Comparison of ENCODE assay signal across 8 cellular contexts in the genomic region with DNA sequence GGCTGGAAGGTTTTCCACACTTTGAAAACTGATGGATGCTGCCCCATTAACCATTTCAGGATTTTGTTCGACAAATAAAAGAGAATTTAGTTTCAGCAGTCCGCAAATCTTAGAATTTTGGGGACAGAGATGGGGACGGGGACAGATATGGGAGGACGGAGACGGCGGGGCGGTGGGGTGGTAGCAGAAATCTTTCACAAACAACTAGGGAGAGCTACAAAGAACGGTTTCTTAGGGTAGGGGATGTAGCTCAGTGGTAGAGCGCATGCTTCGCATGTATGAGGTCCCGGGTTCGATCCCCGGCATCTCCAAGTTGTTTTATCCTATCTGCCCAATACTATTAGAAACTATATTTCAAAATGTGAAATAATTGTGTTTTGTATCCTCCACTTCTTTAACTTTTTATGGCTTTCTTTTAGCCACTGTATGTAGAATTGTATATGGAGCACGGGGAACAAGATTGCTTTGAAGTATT. TPM values are rescaled to one million over a fixed set of nuclear protein-coding genes. Genes with fewer than 3 reads are reported as not detected.
DNase-seq lines count a peak whose midpoint lies in the region; ATAC-seq and TF ChIP-seq lines count a peak whose summit lies in the region.

No MANE protein-coding gene starts in this region.

- DNase-seq in Caco-2 = peak; percentile 67 to 83
- peak; percentile 75 for DNase-seq in MV-4-11 (lab: John Stamatoyannopoulos, UW)
- DNase-seq in SK-N-DZ (ENCODE audit: low spot score) = peak; percentile 79
- DNase-seq in activated naive CD4-positive, alpha-beta T cell treated with anti-CD3 and anti-CD28 coated beads, Interleukin-2, amount 50 U/mL, for 16 hours = peak; percentile 79
- DNase-seq in heart right ventricle = peak; percentile 68 to 76
- DNase-seq in pons (ENCODE audit: low spot score) = peak; percentile 87
- peak; percentile 77 for DNase-seq in type B pancreatic cell (ENCODE audit: extremely low spot score, unreplicated experiment)

- H3K4me3 Mint-ChIP-seq in Caco-2 (ENCODE audit: unreplicated experiment) (no peak overlapping the region), type B pancreatic cell (no peak overlapping the region)

- WGBS in heart right ventricle, 2 donors = 1% methylated on average over 14 of the region's 14 CpGs

- H3K36me3 Mint-ChIP-seq in Caco-2 (ENCODE audit: insufficient read depth, unreplicated experiment) (peaks cover 12% of the 10 kb centered on the region), type B pancreatic cell (no peaks in the 10 kb centered on the region)

- CTCF ChIA-PET in Caco-2 (lab: Charles Lee) = interaction anchor here (2.4 kb wide), 1 partner anchor 212 kb away, joined by 11 read pairs; no protein-coding TSS in a partner anchor

- intact Hi-C loops in Caco-2 (cut with micrococcal nuclease; ENCODE audit: unreplicated experiment) (loop anchor here (1.0 kb wide), 2 partner anchors 16 to 32 kb away; no protein-coding TSS in a partner anchor), heart right ventricle (cut with DNase I) (loop anchor here in 5 of 10 donors (1.0 to 10.0 kb wide), 4 partner anchors 14 to 922 kb away; a partner anchor contains a TSS)

- ATAC-seq in GM21737 (IDR thresholded peaks at IDR 0.05; ENCODE audit: unreplicated experiment) (peak; percentile 47), heart right ventricle (peak; percentile 70 to 93 (median 86))

- H3K36me3 ChIP-seq in Caco-2 (ENCODE audit: control insufficient read depth, insufficient read depth, low read length) (no peaks in the 10 kb centered on the region), heart right ventricle (no peaks in the 10 kb centered on the region)

- TF ChIP-seq CTCF in Caco-2 (IDR thresholded peaks at IDR 0.05; ENCODE audit: insufficient read depth in 1 of 2, low read depth in 1 of 2, low read length in 1 of 2, severe bottlenecking in 1 of 2, unreplicated experiment in 1 of 2) (no peak), heart right ventricle (IDR thresholded peaks at IDR 0.05) (no peak), type B pancreatic cell (conservative IDR thresholded peaks at IDR 0.05) (no peak)

- H3K4me1 ChIP-seq in Caco-2 (peaks cover 5% of the 10 kb centered on the region; the same call in 1 of the 2 replicates), heart right ventricle (peaks cover 0 to 47% (median 15%) of the 10 kb centered on the region in 9 donors)

- BruUV-seq in Caco-2 (replicated peaks; lab: Mats Ljungman, UMichigan) = no TSS peak

- POLR2A ChIA-PET in Caco-2 (lab: Charles Lee) = interaction anchor here (1.0 to 1.5 kb wide), 2 partner anchors 15 to 268 kb away, joined by 3 read pairs; a partner anchor contains a TSS

- no peaks in the 10 kb centered on the region for H3K27me3 Mint-ChIP-seq in Caco-2 (ENCODE audit: insufficient read depth, unreplicated experiment)
- H3K27me3 Mint-ChIP-seq in type B pancreatic cell = peaks cover 2% of the 10 kb centered on the region

- H3K4me3 ChIP-seq in Caco-2 (ENCODE audit: low read depth, low read length) (peak overlapping the region; percentile 55), heart right ventricle (peak overlapping the region; percentile 30 to 64 (median 58))

- H3K27me3 ChIP-seq in Caco-2 (replicated peaks; ENCODE audit: control insufficient read depth, insufficient read depth, low read length) (no peaks in the 10 kb centered on the region), heart right ventricle (no peaks in the 10 kb centered on the region)

- H3K9me3 ChIP-seq in Caco-2 (no peaks in the 10 kb centered on the region), heart right ventricle (no peaks in the 10 kb centered on the region)

- H3K4me1 Mint-ChIP-seq in Caco-2 (ENCODE audit: low read depth, unreplicated experiment) = peaks cover 8% of the 10 kb centered on the region
- H3K4me1 Mint-ChIP-seq in type B pancreatic cell (ENCODE audit: unreplicated experiment) = peaks cover 10% of the 10 kb centered on the region

- no peaks in the 10 kb centered on the region for H3K9me3 Mint-ChIP-seq in Caco-2 (ENCODE audit: unreplicated experiment)
- H3K9me3 Mint-ChIP-seq in type B pancreatic cell = no peaks in the 10 kb centered on the region

- H3K27ac Mint-ChIP-seq in Caco-2 (ENCODE audit: unreplicated experiment) (no peak overlapping the region), type B pancreatic cell (no peak overlapping the region)

- H3K27ac ChIP-seq in heart right ventricle = peak overlapping the region in 9 of 10 donors; percentile 66 to 87 (median 77)

RNA-seq across cellular contexts. Expression of a gene that starts 15.1 kb away (rescaled TPM):
- total RNA-seq in Caco-2 (2022) (29.6 and 30.8 TPM in 2 replicates), heart right ventricle (10 to 100 TPM; 22.8 to 35.0 (median 29.8) TPM), type B pancreatic cell (ENCODE audit: low replicate concordance) (31.7 and 37.6 TPM in 2 replicates)
- 128 and 134 TPM in 2 replicates for polyA plus RNA-seq in SK-N-DZ (2014; cell fraction: cytosol; rRNA removed)
- 60.1 and 87.1 TPM in 2 replicates for polyA plus RNA-seq in SK-N-DZ (2014; cell fraction: nucleus; rRNA removed)
- polyA plus RNA-seq in heart right ventricle = 10 to 100 TPM in 1 of 2 donors, 1 to 10 TPM in 1; 8.2 to 31.4 TPM

RNA-seq across cellular contexts. Expression of a gene that starts 43.5 kb away (rescaled TPM):
- total RNA-seq in Caco-2 (2022) = 15.1 and 17.0 TPM in 2 replicates
- 24.2 and 28.6 TPM in 2 replicates for polyA plus RNA-seq in SK-N-DZ (2014; cell fraction: cytosol; rRNA removed)
- polyA plus RNA-seq in SK-N-DZ (2014; cell fraction: nucleus; rRNA removed) = 17.9 and 18.7 TPM in 2 replicates
- 10 to 100 TPM in 1 of 10 donors, 1 to 10 TPM in 9; 5.8 to 10.2 (median 7.4) TPM for total RNA-seq in heart right ventricle
- polyA plus RNA-seq in heart right ventricle = 10 to 100 TPM in 1 of 2 donors, 1 to 10 TPM in 1; 6.6 to 11.7 TPM
- 21.4 and 23.9 TPM in 2 replicates for total RNA-seq in type B pancreatic cell (ENCODE audit: low replicate concordance)

RNA-seq across cellular contexts. Expression of a gene that starts 53.2 kb away (rescaled TPM):
- total RNA-seq in Caco-2 (2022) (7.3 and 8.3 TPM in 2 replicates), heart right ventricle (not detected), type B pancreatic cell (ENCODE audit: low replicate concordance) (0.36 and 1.3 TPM in 2 replicates)
- polyA plus RNA-seq in SK-N-DZ (2014; cell fraction: cytosol; rRNA removed) = 0.03 and 0.16 TPM in 2 replicates
- 0.17 TPM in 1 of 2 replicates, not detected in the other for polyA plus RNA-seq in SK-N-DZ (2014; cell fraction: nucleus; rRNA removed)
- not detected for polyA plus RNA-seq in heart right ventricle

Comparison
In these comparisons a context has a peak if more than half of its experiments do, and no peak if none do; other contexts are left out.
1. Peak in every context shown above with its lines: DNase-seq, ATAC-seq, H3K4me3 ChIP-seq and H3K27ac ChIP-seq.